In the genomic region with DNA sequence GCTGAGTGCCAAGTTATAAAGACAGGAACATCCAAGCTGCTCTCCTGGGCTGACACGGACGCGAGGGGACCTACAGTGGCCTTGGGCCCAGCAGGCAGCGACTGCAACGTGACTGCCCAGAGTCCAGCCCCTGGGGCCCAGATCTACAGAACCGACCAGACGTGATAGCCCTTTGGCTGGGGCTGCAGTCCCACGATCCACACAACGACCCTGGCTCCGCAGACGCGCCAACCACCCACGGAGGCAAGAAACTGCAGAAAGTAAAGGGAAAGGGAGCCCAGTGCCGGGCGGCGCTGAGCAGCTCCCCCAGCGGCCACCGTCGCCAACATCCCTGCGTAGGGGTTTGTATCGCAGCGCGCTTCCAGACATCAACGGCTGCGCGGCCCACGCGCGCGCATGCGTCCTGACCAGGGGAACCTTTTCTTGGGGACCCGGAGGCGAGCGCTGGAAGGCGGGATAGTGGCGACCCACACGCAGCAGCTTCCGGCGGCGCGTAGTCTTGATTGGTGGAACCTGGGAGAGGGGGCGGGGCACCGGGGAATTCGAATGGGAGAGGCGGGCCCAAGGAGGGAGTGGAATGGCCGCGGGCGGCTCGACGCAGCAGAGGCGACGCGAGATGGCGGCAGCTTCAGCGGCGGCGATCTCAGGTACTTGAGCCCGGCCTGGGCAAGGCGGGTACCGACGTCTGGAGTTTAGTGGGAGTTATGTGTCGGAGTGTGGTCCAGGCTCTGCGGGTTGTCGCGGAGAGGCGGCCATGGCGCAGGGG, we compare ENCODE assay signal across 8 cellular contexts. TPM values are rescaled to one million over a fixed set of nuclear protein-coding genes. Genes with fewer than 3 reads are reported as not detected.
DNase-seq lines count a peak whose midpoint lies in the region; ATAC-seq, FAIRE-seq and TF ChIP-seq lines count a peak whose summit lies in the region.

A gene (plus strand): TSS at position 569 of the 766 bp plus-strand sequence. CDS start 9 bp downstream, at position 578.

- H3K36me3 ChIP-seq in body of pancreas (replicated peaks in 1 of 2; ENCODE audit: insufficient read depth in 1 of 2, low read depth in 2 of 2), result no peaks in the 10 kb centered on the region
- no peaks in the 10 kb centered on the region for H3K36me3 ChIP-seq in sigmoid colon

- ATAC-seq in A549 (peak; percentile 97 to 98), HG03066 (IDR thresholded peaks at IDR 0.05; ENCODE audit: low read depth, unreplicated experiment) (peak; percentile 92), body of pancreas (peak; percentile 100)

- H3K27me3 ChIP-seq in body of pancreas, result no peaks in the 10 kb centered on the region
- H3K27me3 ChIP-seq in sigmoid colon, result no peaks in the 10 kb centered on the region

- TF ChIP-seq EP300 in A549 (IDR thresholded peaks at IDR 0.05) (no peak), sigmoid colon (IDR thresholded peaks at IDR 0.05) (peak in 1 of 4 donors; percentile 35)

- peak; percentile 51; the same call in 1 of the 2 replicates for TF ChIP-seq POLR2A in A549 (IDR thresholded peaks at IDR 0.05; ENCODE audit: low read length)
- TF ChIP-seq POLR2A in GM18526 (IDR thresholded peaks at IDR 0.05; ENCODE audit: extremely low read depth, insufficient read length), result peak; percentile 86
- peak; percentile 49 to 85 (median 84) for TF ChIP-seq POLR2A in body of pancreas (IDR thresholded peaks at IDR 0.05)
- peak; percentile 25 to 61 for TF ChIP-seq POLR2A in sigmoid colon (IDR thresholded peaks at IDR 0.05)

- TF ChIP-seq RAD21 in A549 (conservative IDR thresholded peaks at IDR 0.05 in 1 of 2, IDR thresholded peaks at IDR 0.05 in 1 of 2), result peak in 1 of 2 experiments; percentile 44; a peak in 2 of 5 replicates

- DNase-seq in A549 (ENCODE audit: low read depth in 1 of 2, low spot score in 1 of 2) (peak; percentile 99), NCI-H2107 treated with DMSO at 0.1 percent for 48 hours (lab: John Stamatoyannopoulos, UW; ENCODE audit: unreplicated experiment) (peak; percentile 93), body of pancreas (peak; percentile 99 to 100 (median 99)), iPS DF 19.7 (ENCODE audit: low read depth, low spot score) (peak; percentile 92), sigmoid colon (peak; percentile 100)

- TF ChIP-seq CTCF in A549 (IDR thresholded peaks at IDR 0.05) (peak; percentile 60), body of pancreas (IDR thresholded peaks at IDR 0.05) (peak; percentile 62 to 92 (median 90)), sigmoid colon (IDR thresholded peaks at IDR 0.05) (peak; percentile 59 to 85 (median 72))

- intact Hi-C loops in body of pancreas (cut with DNase I) (no loop called here), sigmoid colon (cut with DNase I) (loop anchor here (1.0 kb wide), 1 partner anchor 15 kb away; no protein-coding TSS in a partner anchor)

- CTCF ChIA-PET in A549 (lab: Yijun Ruan, JAX), result interaction anchor here (0.5 to 4.4 kb wide), 27 partner anchors 10 to 263 kb away, joined by 3 to 54 read pairs (median 6); a partner anchor contains a TSS

- H3K27ac ChIP-seq in A549 (peak within 1 kb of the TSS; percentile 94 to 96), body of pancreas (peak within 1 kb of the TSS; percentile 68 to 94 (median 84)), sigmoid colon (peak within 1 kb of the TSS; percentile 83 to 94 (median 88))

- POLR2A ChIA-PET in A549 (lab: Yijun Ruan, JAX), result interaction anchor here (0.6 to 2.3 kb wide), 16 partner anchors 8 to 627 kb away, joined by 3 to 25 read pairs (median 4); a partner anchor contains a TSS

- no peak for FAIRE-seq in A549 (lab: Jason Lieb, UNC)
- FAIRE-seq in TTC549 (lab: Jason Lieb, UNC), result peak; percentile 41

- WGBS in A549 (ENCODE audit: missing lambda C conversion rate), result 0% methylated on average over 41 of the region's 67 CpGs
- WGBS in body of pancreas, 2 donors, result 0% methylated on average over 67 of the region's 67 CpGs; no CpG with 5 or more reads in 1 of the 2 donors
- WGBS in sigmoid colon, 2 donors, result 1% methylated on average over 67 of the region's 67 CpGs

- H3K4me1 ChIP-seq in A549 (peaks cover 20% of the 10 kb centered on the region), body of pancreas (peaks cover 33% of the 10 kb centered on the region), sigmoid colon (peaks cover 0 to 23% (median 16%) of the 10 kb centered on the region in 4 donors)

- H3K4me2 ChIP-seq in A549, result peak within 1 kb of the TSS; percentile 94

- H3K4me3 ChIP-seq in A549, result peak within 1 kb of the TSS; percentile 94
- H3K4me3 ChIP-seq in body of pancreas, result peak within 1 kb of the TSS; percentile 65 to 71
- peak within 1 kb of the TSS; percentile 71 to 99 (median 76) for H3K4me3 ChIP-seq in sigmoid colon

- H3K9me3 ChIP-seq in A549 (no peaks in the 10 kb centered on the region), body of pancreas (no peaks in the 10 kb centered on the region), sigmoid colon (no peaks in the 10 kb centered on the region)

TF ChIP-seq in A549, 52 proteins besides CTCF, POLR2A, EP300 and RAD21:
- TF ChIP-seq PHF8 (IDR thresholded peaks at IDR 0.05; ENCODE audit: borderline replicate concordance, low read depth) (peak; percentile 29; the same call in 1 of the 2 replicates), MYC (IDR thresholded peaks at IDR 0.05; ENCODE audit: borderline replicate concordance, low read length) (peak; percentile 35; the same call in 1 of the 2 replicates), JUN (IDR thresholded peaks at IDR 0.05) (peak in 1 of 2 experiments; percentile 94; a peak in 3 of 5 replicates), EHF (CRISPR knock-in tag; IDR thresholded peaks at IDR 0.05) (no peak), RFX5 (IDR thresholded peaks at IDR 0.05) (peak; percentile 70), ESRRA (IDR thresholded peaks at IDR 0.05; ENCODE audit: borderline replicate concordance, low read length) (no peak; the same call in 1 of the 2 replicates), SMC3 (IDR thresholded peaks at IDR 0.05) (peak; percentile 24; the same call in 1 of the 3 replicates), KDM5A (IDR thresholded peaks at IDR 0.05) (peak; percentile 74)
- TF ChIP-seq, protein P1, sequence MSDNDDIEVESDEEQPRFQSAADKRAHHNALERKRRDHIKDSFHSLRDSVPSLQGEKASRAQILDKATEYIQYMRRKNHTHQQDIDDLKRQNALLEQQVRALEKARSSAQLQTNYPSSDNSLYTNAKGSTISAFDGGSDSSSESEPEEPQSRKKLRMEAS (IDR thresholded peaks at IDR 0.05), result peak; percentile 87
- TF ChIP-seq, protein P2, sequence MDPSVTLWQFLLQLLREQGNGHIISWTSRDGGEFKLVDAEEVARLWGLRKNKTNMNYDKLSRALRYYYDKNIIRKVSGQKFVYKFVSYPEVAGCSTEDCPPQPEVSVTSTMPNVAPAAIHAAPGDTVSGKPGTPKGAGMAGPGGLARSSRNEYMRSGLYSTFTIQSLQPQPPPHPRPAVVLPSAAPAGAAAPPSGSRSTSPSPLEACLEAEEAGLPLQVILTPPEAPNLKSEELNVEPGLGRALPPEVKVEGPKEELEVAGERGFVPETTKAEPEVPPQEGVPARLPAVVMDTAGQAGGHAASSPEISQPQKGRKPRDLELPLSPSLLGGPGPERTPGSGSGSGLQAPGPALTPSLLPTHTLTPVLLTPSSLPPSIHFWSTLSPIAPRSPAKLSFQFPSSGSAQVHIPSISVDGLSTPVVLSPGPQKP (IDR thresholded peaks at IDR 0.05; ENCODE audit: low read depth, low read length), result no peak
- TF ChIP-seq, protein P3, sequence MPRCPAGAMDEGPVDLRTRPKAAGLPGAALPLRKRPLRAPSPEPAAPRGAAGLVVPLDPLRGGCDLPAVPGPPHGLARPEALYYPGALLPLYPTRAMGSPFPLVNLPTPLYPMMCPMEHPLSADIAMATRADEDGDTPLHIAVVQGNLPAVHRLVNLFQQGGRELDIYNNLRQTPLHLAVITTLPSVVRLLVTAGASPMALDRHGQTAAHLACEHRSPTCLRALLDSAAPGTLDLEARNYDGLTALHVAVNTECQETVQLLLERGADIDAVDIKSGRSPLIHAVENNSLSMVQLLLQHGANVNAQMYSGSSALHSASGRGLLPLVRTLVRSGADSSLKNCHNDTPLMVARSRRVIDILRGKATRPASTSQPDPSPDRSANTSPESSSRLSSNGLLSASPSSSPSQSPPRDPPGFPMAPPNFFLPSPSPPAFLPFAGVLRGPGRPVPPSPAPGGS (IDR thresholded peaks at IDR 0.05), result 0 out of 3 replicates have a peak, but pooled peaks have one; percentile 11
- TF ChIP-seq, protein P4, sequence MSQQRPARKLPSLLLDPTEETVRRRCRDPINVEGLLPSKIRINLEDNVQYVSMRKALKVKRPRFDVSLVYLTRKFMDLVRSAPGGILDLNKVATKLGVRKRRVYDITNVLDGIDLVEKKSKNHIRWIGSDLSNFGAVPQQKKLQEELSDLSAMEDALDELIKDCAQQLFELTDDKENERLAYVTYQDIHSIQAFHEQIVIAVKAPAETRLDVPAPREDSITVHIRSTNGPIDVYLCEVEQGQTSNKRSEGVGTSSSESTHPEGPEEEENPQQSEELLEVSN (IDR thresholded peaks at IDR 0.05; ENCODE audit: borderline replicate concordance, low read depth), result peak; percentile 71

RNA-seq across cellular contexts. Expression of the gene that starts here (rescaled TPM):
- 64.3 and 85.9 TPM in 2 replicates for polyA plus RNA-seq in A549 (2011; rRNA removed)
- polyA plus RNA-seq in A549 (2012; cell fraction: cytosol; rRNA removed), result 131 and 139 TPM in 2 replicates
- polyA plus RNA-seq in A549 (2012; cell fraction: nucleus; rRNA removed), result 316 and 319 TPM in 2 replicates
- 70.0 to 73.7 TPM (median 72.6 TPM) in 3 replicates for polyA plus RNA-seq in A549 (2017; fragmentation: RNase III; extraction: RNeasy Plus Mini Kit Qiagen cat#74134 plus additional on column Dnase treatment)
- polyA minus RNA-seq in A549 (2011; rRNA and poly(A)+ RNA removed), result 147 and 158 TPM in 2 replicates
- 10 to 100 TPM in 1 of 2 donors, 1 to 10 TPM in 1; 8.9 to 13.7 TPM for total RNA-seq in body of pancreas
- 10 to 100 TPM; 11.5 to 16.1 (median 13.7) TPM for total RNA-seq in sigmoid colon
- 10 to 100 TPM; 28.0 to 71.5 (median 31.2) TPM for polyA plus RNA-seq in sigmoid colon

Comparison
In these comparisons a context has a peak if more than half of its experiments do, and no peak if none do; other contexts are left out.
1. Peak in every context shown above with its lines: DNase-seq, ATAC-seq, H3K4me3 ChIP-seq and H3K27ac ChIP-seq.